In genomic region chr21:26686278-26686677, GRCh38 we compare ENCODE assay signal across 8 cellular contexts.
DNase-seq lines count a peak whose midpoint lies in the region; ATAC-seq and TF ChIP-seq lines count a peak whose summit lies in the region.

No MANE protein-coding gene starts in this region.

- TF ChIP-seq CTCF in SK-N-SH (IDR thresholded peaks at IDR 0.05) (no peak), stomach (IDR thresholded peaks at IDR 0.05) (no peak)

- WGBS in SK-N-SH (ENCODE audit: low lambda C conversion rate), result 24% methylated on average over 3 of the region's 3 CpGs
- WGBS in iPS DF 6.9 (ENCODE audit: insufficient coverage, insufficient read length), result no CpG with 5 or more reads among the region's 3 CpGs
- 36 to 70% (median 39%) methylated on average over 3 of the region's 3 CpGs for WGBS in stomach, 5 donors

- no peak overlapping the region for H3K4me2 ChIP-seq in SK-N-SH

- 0 out of 2 replicates have a peak overlapping the region, but pooled peaks have one; percentile 47 for H2AFZ ChIP-seq in SK-N-SH (ENCODE audit: low read depth)

- H3K9me3 ChIP-seq in SK-N-SH (no peaks in the 10 kb centered on the region), iPS DF 6.9 (ENCODE audit: control insufficient read depth, insufficient read depth, low read length) (no peaks in the 10 kb centered on the region), stomach (peaks cover 0 to 16% (median 13%) of the 10 kb centered on the region in 4 donors)

- POLR2A ChIA-PET in SK-N-SH (lab: Yijun Ruan, JAX), result no interaction called here

- no peaks in the 10 kb centered on the region for H4K20me1 ChIP-seq in SK-N-SH (ENCODE audit: insufficient read depth)

- no peak for TF ChIP-seq EP300 in SK-N-SH (IDR thresholded peaks at IDR 0.05; ENCODE audit: borderline replicate concordance in 1 of 2, low read depth in 1 of 2, low read length in 1 of 2)
- no peak for TF ChIP-seq EP300 in stomach (IDR thresholded peaks at IDR 0.05)

- no peak overlapping the region for H3K9ac ChIP-seq in SK-N-SH

- H3K27ac ChIP-seq in SK-N-SH (ENCODE audit: low read depth in 2 of 2, low read length in 1 of 2) (no peak overlapping the region), iPS DF 6.9 (ENCODE audit: low read length) (no peak overlapping the region), stomach (no peak overlapping the region)

- no peak for DNase-seq in activated CD4-positive, CD25-positive, alpha-beta regulatory T cell (lab: John Stamatoyannopoulos, UW)
- DNase-seq in SK-N-SH, result peak; percentile 17
- peak; percentile 31 for DNase-seq in iPS DF 6.9 (ENCODE audit: low read depth, low spot score)
- no peak for DNase-seq in posterior cingulate gyrus
- DNase-seq in stomach, result no peak

- no peaks in the 10 kb centered on the region for H3F3A ChIP-seq in SK-N-SH (replicated peaks; ENCODE audit: insufficient read depth)

- TF ChIP-seq POLR2A in stomach (IDR thresholded peaks at IDR 0.05), result no peak

- H3K27me3 ChIP-seq in SK-N-SH (ENCODE audit: insufficient read depth) (no peaks in the 10 kb centered on the region), iPS DF 6.9 (ENCODE audit: control insufficient read depth, insufficient read depth, low read length) (no peaks in the 10 kb centered on the region), stomach (no peaks in the 10 kb centered on the region)

- CTCF ChIA-PET in SK-N-SH (lab: Yijun Ruan, JAX), result interaction anchor here (1.5 kb wide), 1 partner anchor 11 kb away, joined by 4 read pairs; no protein-coding TSS in a partner anchor

- peak; percentile 30 to 41 for ATAC-seq in activated CD4-positive, CD25-positive, alpha-beta regulatory T cell treated with anti-CD3 and anti-CD28 coated beads, Interleukin-2, amount 50 U/mL, for 24 hours
- ATAC-seq in HG03159 (IDR thresholded peaks at IDR 0.05; ENCODE audit: unreplicated experiment), result peak; percentile 73
- ATAC-seq in GM21360 (IDR thresholded peaks at IDR 0.05; ENCODE audit: unreplicated experiment), result no peak

- H3K9me2 ChIP-seq in SK-N-SH, result no peaks in the 10 kb centered on the region

- TF ChIP-seq RAD21 in SK-N-SH (IDR thresholded peaks at IDR 0.05; ENCODE audit: low read length), result no peak

- H3K79me2 ChIP-seq in SK-N-SH (ENCODE audit: insufficient read depth), result no peaks in the 10 kb centered on the region

- H3K4me1 ChIP-seq in SK-N-SH (ENCODE audit: control insufficient read depth in 1 of 2, insufficient read depth in 2 of 2, low read depth in 1 of 2, low read length in 1 of 2) (no peaks in the 10 kb centered on the region), iPS DF 6.9 (ENCODE audit: control insufficient read depth, insufficient read depth, low read length) (no peaks in the 10 kb centered on the region), stomach (no peaks in the 10 kb centered on the region)

- H3K36me3 ChIP-seq in SK-N-SH (replicated peaks in 1 of 2; ENCODE audit: control insufficient read depth in 1 of 2, insufficient read depth in 2 of 2, low read length in 1 of 2) (no peaks in the 10 kb centered on the region), iPS DF 6.9 (ENCODE audit: control insufficient read depth, insufficient read depth, low read length) (no peaks in the 10 kb centered on the region), stomach (no peaks in the 10 kb centered on the region)

- H3K4me3 ChIP-seq in SK-N-SH (ENCODE audit: low read depth in 2 of 2, low read length in 1 of 2), result no peak overlapping the region
- H3K4me3 ChIP-seq in iPS DF 6.9 (ENCODE audit: low read length), result no peak overlapping the region
- no peak overlapping the region for H3K4me3 ChIP-seq in stomach

- intact Hi-C loops in posterior cingulate gyrus (cut with DNase I), result no loop called here
- intact Hi-C loops in stomach (cut with DNase I; ENCODE audit: low total_unique reads), result no loop called here

TF ChIP-seq in SK-N-SH, 30 proteins besides CTCF, POLR2A, EP300 and RAD21:
- TF ChIP-seq GABPA (IDR thresholded peaks at IDR 0.05; ENCODE audit: low read depth) (peak; percentile 43; the same call in 1 of the 2 replicates), FOXM1 (IDR thresholded peaks at IDR 0.05; ENCODE audit: low read depth) (no peak), ELF1 (IDR thresholded peaks at IDR 0.05) (no peak), PBX3 (IDR thresholded peaks at IDR 0.05) (no peak), USF1 (IDR thresholded peaks at IDR 0.05; ENCODE audit: borderline replicate concordance, low read depth) (peak; percentile 86)
TF ChIP-seq in SK-N-SH: peak in this region for 2.

Comparison
In these comparisons a context has a peak if more than half of its experiments do, and no peak if none do; other contexts are left out.
1. DNase-seq: peak in SK-N-SH (single experiment) and iPS DF 6.9 (single experiment); none in activated CD4-positive, CD25-positive, alpha-beta regulatory T cell (0 of 4), posterior cingulate gyrus (0 of 10) and stomach (single experiment).